In genomic region chr5:92998456-92998855, GRCh38 we compare ENCODE assay signal across 1 cellular context.
TF ChIP-seq lines count a peak whose summit lies in the region.

No MANE protein-coding gene starts in this region.

TF ChIP-seq in HepG2, 621 proteins besides CTCF, POLR2A, EP300 and RAD21 (continued from another document):
- peak; percentile 78 for TF ChIP-seq ISL2 (CRISPR knock-in tag; IDR thresholded peaks at IDR 0.05)
- TF ChIP-seq ZNF547 (CRISPR knock-in tag; IDR thresholded peaks at IDR 0.05), result no peak
- TF ChIP-seq FOXA1 (IDR thresholded peaks at IDR 0.05), result no peak
- TF ChIP-seq FOXA1 (CRISPR knock-in tag; IDR thresholded peaks at IDR 0.05), result peak; percentile 13; the same call in 1 of the 2 replicates
- TF ChIP-seq ZNF235 (CRISPR knock-in tag; IDR thresholded peaks at IDR 0.05; ENCODE audit: borderline replicate concordance), result no peak
- no peak for TF ChIP-seq TSC22D2 (CRISPR knock-in tag; IDR thresholded peaks at IDR 0.05; ENCODE audit: borderline replicate concordance)
- TF ChIP-seq ZNF274 (CRISPR knock-in tag; IDR thresholded peaks at IDR 0.05), result no peak
- TF ChIP-seq HOXA9 (CRISPR knock-in tag; IDR thresholded peaks at IDR 0.05; ENCODE audit: borderline replicate concordance), result no peak
- TF ChIP-seq RARA (CRISPR knock-in tag; IDR thresholded peaks at IDR 0.05), result peak; percentile 53
- TF ChIP-seq MED1 (CRISPR knock-in tag; IDR thresholded peaks at IDR 0.05), result peak; percentile 96
- TF ChIP-seq SOX6 (IDR thresholded peaks at IDR 0.05), result no peak
- TF ChIP-seq SOX6 (CRISPR knock-in tag; IDR thresholded peaks at IDR 0.05), result peak; percentile 64
- TF ChIP-seq FOXJ3 (CRISPR knock-in tag; IDR thresholded peaks at IDR 0.05; ENCODE audit: borderline replicate concordance), result peak; percentile 45; the same call in 1 of the 2 replicates
- no peak for TF ChIP-seq KDM5A (IDR thresholded peaks at IDR 0.05; ENCODE audit: borderline replicate concordance, low read length)
- TF ChIP-seq THRA (CRISPR knock-in tag; IDR thresholded peaks at IDR 0.05; ENCODE audit: borderline replicate concordance), result peak; percentile 50; the same call in 1 of the 2 replicates
- peak; percentile 70 for TF ChIP-seq ZNF644 (CRISPR knock-in tag; IDR thresholded peaks at IDR 0.05; ENCODE audit: low read depth)
- peak; percentile 92 for TF ChIP-seq TFAP4 (IDR thresholded peaks at IDR 0.05; ENCODE audit: borderline replicate concordance, low read depth)
- no peak for TF ChIP-seq ZNF768 (CRISPR knock-in tag; IDR thresholded peaks at IDR 0.05)
- no peak for TF ChIP-seq SATB2 (CRISPR knock-in tag; IDR thresholded peaks at IDR 0.05)
- TF ChIP-seq ETV6 (CRISPR knock-in tag; conservative IDR thresholded peaks at IDR 0.05), result no peak
- peak; percentile 28; the same call in 1 of the 2 replicates for TF ChIP-seq FOXA3 (CRISPR knock-in tag; IDR thresholded peaks at IDR 0.05)
- TF ChIP-seq TCF7 (IDR thresholded peaks at IDR 0.05; ENCODE audit: low read depth), result peak; percentile 88
- peak; percentile 38; the same call in 1 of the 2 replicates for TF ChIP-seq HMG20A (CRISPR knock-in tag; IDR thresholded peaks at IDR 0.05; ENCODE audit: borderline replicate concordance)
- TF ChIP-seq ZNF503 (CRISPR knock-in tag; IDR thresholded peaks at IDR 0.05), result peak; percentile 48; the same call in 1 of the 2 replicates
- TF ChIP-seq RELA (CRISPR knock-in tag; IDR thresholded peaks at IDR 0.05), result peak; percentile 84; the same call in 1 of the 2 replicates
- TF ChIP-seq HNF1A (IDR thresholded peaks at IDR 0.05; ENCODE audit: low read depth), result no peak
- peak; percentile 40; the same call in 1 of the 2 replicates for TF ChIP-seq HNF1A (CRISPR knock-in tag; IDR thresholded peaks at IDR 0.05; ENCODE audit: borderline replicate concordance)
- no peak for TF ChIP-seq CEBPG (CRISPR knock-in tag; IDR thresholded peaks at IDR 0.05)
- 0 out of 2 replicates have a peak, but pooled peaks have one; percentile 33 for TF ChIP-seq HNF4A (CRISPR knock-in tag; IDR thresholded peaks at IDR 0.05)
- TF ChIP-seq MIER3 (CRISPR knock-in tag; IDR thresholded peaks at IDR 0.05; ENCODE audit: borderline replicate concordance), result 0 out of 2 replicates have a peak, but pooled peaks have one; percentile 30
- TF ChIP-seq SP140L (CRISPR knock-in tag; IDR thresholded peaks at IDR 0.05; ENCODE audit: borderline replicate concordance), result no peak
- no peak for TF ChIP-seq ZNF615 (CRISPR knock-in tag; IDR thresholded peaks at IDR 0.05; ENCODE audit: borderline replicate concordance)
- TF ChIP-seq TBX2 (CRISPR knock-in tag; IDR thresholded peaks at IDR 0.05; ENCODE audit: borderline replicate concordance), result peak; percentile 35; the same call in 1 of the 2 replicates
- 0 out of 2 replicates have a peak, but pooled peaks have one; percentile 16 for TF ChIP-seq SIX1 (CRISPR knock-in tag; IDR thresholded peaks at IDR 0.05; ENCODE audit: borderline replicate concordance)
- TF ChIP-seq GATAD2A (CRISPR knock-in tag; IDR thresholded peaks at IDR 0.05), result 0 out of 2 replicates have a peak, but pooled peaks have one; percentile 8
- TF ChIP-seq FOXP4 (CRISPR knock-in tag; IDR thresholded peaks at IDR 0.05), result peak; percentile 74
- peak; percentile 83 for TF ChIP-seq NCOA2 (CRISPR knock-in tag; IDR thresholded peaks at IDR 0.05)
- no peak for TF ChIP-seq SOX13 (IDR thresholded peaks at IDR 0.05)
- peak in 1 of 2 experiments; percentile 84; a peak in 2 of 4 replicates for TF ChIP-seq SOX13 (CRISPR knock-in tag; conservative IDR thresholded peaks at IDR 0.05 in 1 of 2, IDR thresholded peaks at IDR 0.05 in 1 of 2)
- TF ChIP-seq CC2D1A (CRISPR knock-in tag; IDR thresholded peaks at IDR 0.05), result no peak
- peak; percentile 51; the same call in 1 of the 2 replicates for TF ChIP-seq CREM (IDR thresholded peaks at IDR 0.05)
- no peak for TF ChIP-seq CREM (CRISPR knock-in tag; IDR thresholded peaks at IDR 0.05)
- peak; percentile 69; the same call in 1 of the 2 replicates for TF ChIP-seq PITX1 (CRISPR knock-in tag; IDR thresholded peaks at IDR 0.05)
- no peak for TF ChIP-seq MZF1 (CRISPR knock-in tag; IDR thresholded peaks at IDR 0.05; ENCODE audit: borderline replicate concordance)
- TF ChIP-seq SOX5 (CRISPR knock-in tag; IDR thresholded peaks at IDR 0.05; ENCODE audit: borderline replicate concordance), result peak; percentile 83
- TF ChIP-seq MEF2D (CRISPR knock-in tag; IDR thresholded peaks at IDR 0.05), result no peak
- TF ChIP-seq NFATC3 (CRISPR knock-in tag; IDR thresholded peaks at IDR 0.05), result no peak
- no peak for TF ChIP-seq FOXP1 (IDR thresholded peaks at IDR 0.05)
- peak; percentile 24; the same call in 1 of the 2 replicates for TF ChIP-seq FOXP1 (CRISPR knock-in tag; IDR thresholded peaks at IDR 0.05)
- TF ChIP-seq PAXIP1 (CRISPR knock-in tag; conservative IDR thresholded peaks at IDR 0.05), result peak; percentile 59
- TF ChIP-seq BCL6 (CRISPR knock-in tag; IDR thresholded peaks at IDR 0.05), result peak; percentile 82
- TF ChIP-seq EED (CRISPR knock-in tag; IDR thresholded peaks at IDR 0.05), result no peak
- peak; percentile 58 for TF ChIP-seq FOXO1 (CRISPR knock-in tag; IDR thresholded peaks at IDR 0.05)
- TF ChIP-seq RXRB (CRISPR knock-in tag; IDR thresholded peaks at IDR 0.05; ENCODE audit: borderline replicate concordance), result peak; percentile 72
- TF ChIP-seq ZNF276 (CRISPR knock-in tag; IDR thresholded peaks at IDR 0.05; ENCODE audit: low read depth), result no peak
- TF ChIP-seq HDAC2 (CRISPR knock-in tag; IDR thresholded peaks at IDR 0.05), result 0 out of 2 replicates have a peak, but pooled peaks have one; percentile 18
TF ChIP-seq in HepG2: peak in this region for 37.
